In genomic region chr19:19202707-19203011, GRCh38 we compare ENCODE assay signal across 8 cellular contexts. TPM values are rescaled to one million over a fixed set of nuclear protein-coding genes. Genes with fewer than 3 reads are reported as not detected.
DNase-seq lines count a peak whose midpoint lies in the region; ATAC-seq, FAIRE-seq and TF ChIP-seq lines count a peak whose summit lies in the region.

No MANE protein-coding gene starts in this region.

- H3K9me3 ChIP-seq in CD4-positive, alpha-beta T cell (ENCODE audit: control insufficient read depth, low read length) = no peaks in the 10 kb centered on the region
- no peaks in the 10 kb centered on the region for H3K9me3 ChIP-seq in mononuclear cell (ENCODE audit: low read depth, low read length)

- no peak for ATAC-seq in CD4-positive, alpha-beta T cell (ENCODE audit: poor library complexity)
- ATAC-seq in HG03108 (IDR thresholded peaks at IDR 0.05; ENCODE audit: unreplicated experiment) (peak; percentile 7), GM21825 (IDR thresholded peaks at IDR 0.05; ENCODE audit: unreplicated experiment) (no peak), HG03095 (IDR thresholded peaks at IDR 0.05; ENCODE audit: unreplicated experiment) (no peak)

- H3K27ac ChIP-seq in CD4-positive, alpha-beta T cell (ENCODE audit: low read depth, low read length) = peak overlapping the region; percentile 77

- H3K27me3 ChIP-seq in CD4-positive, alpha-beta T cell (ENCODE audit: control insufficient read depth, insufficient read depth, low read length) = no peaks in the 10 kb centered on the region
- no peaks in the 10 kb centered on the region for H3K27me3 ChIP-seq in mononuclear cell (ENCODE audit: insufficient read depth, low read length)

- H3K36me3 Mint-ChIP-seq in CD4-positive, alpha-beta T cell (ENCODE audit: low read depth) = peaks cover 25% of the 10 kb centered on the region
- peaks cover 22% of the 10 kb centered on the region for H3K36me3 Mint-ChIP-seq in brain

- no peaks in the 10 kb centered on the region for H3K9me3 Mint-ChIP-seq in CD4-positive, alpha-beta T cell
- H3K9me3 Mint-ChIP-seq in brain = peaks cover 0 to 9% (median 0%) of the 10 kb centered on the region in 5 experiments

- no peak for DNase-seq in CD4-positive, alpha-beta T cell
- no peak for DNase-seq in RCC 7860 (ENCODE audit: low spot score)
- DNase-seq in putamen (ENCODE audit: low spot score) = no peak

- peak overlapping the region; percentile 94 for H3K4me3 Mint-ChIP-seq in CD4-positive, alpha-beta T cell
- H3K4me3 Mint-ChIP-seq in brain = peak overlapping the region; percentile 91 to 93 (median 93)

- no peak for TF ChIP-seq CTCF in CD4-positive, alpha-beta T cell (IDR thresholded peaks at IDR 0.05)
- TF ChIP-seq CTCF in brain (conservative IDR thresholded peaks at IDR 0.05) = no peak

- H3K27me3 Mint-ChIP-seq in CD4-positive, alpha-beta T cell = peaks cover 11% of the 10 kb centered on the region
- H3K27me3 Mint-ChIP-seq in brain = peaks cover 5% of the 10 kb centered on the region

- peak overlapping the region; percentile 94 for H3K27ac Mint-ChIP-seq in CD4-positive, alpha-beta T cell
- H3K27ac Mint-ChIP-seq in brain = peak overlapping the region in 4 of 5 experiments; percentile 84 to 96 (median 90)

- FAIRE-seq in RCC 7860 (lab: Jason Lieb, UNC) = no peak

- H3K4me3 ChIP-seq in mononuclear cell (ENCODE audit: low read length) = peak overlapping the region; percentile 64

- H3K4me1 ChIP-seq in mononuclear cell (ENCODE audit: insufficient read depth, low read length) = peaks cover 24% of the 10 kb centered on the region

- intact Hi-C loops in CD4-positive, alpha-beta T cell (cut with DNase I, micrococcal nuclease) = loop anchor here (1.0 kb wide), 2 partner anchors 9 to 10 kb away; partner anchors contain the start of genes BORCS8 (in 1 of the 2) and RFXANK (in 1 of the 2)

- H3K4me1 Mint-ChIP-seq in CD4-positive, alpha-beta T cell (ENCODE audit: low read depth) = peaks cover 26% of the 10 kb centered on the region
- peaks cover 41% of the 10 kb centered on the region for H3K4me1 Mint-ChIP-seq in brain

- POLR2A ChIA-PET in CD4-positive, alpha-beta T cell (lab: Charles Lee) = interaction anchor here (1.0 to 4.5 kb wide), 5 partner anchors 8 to 288 kb away, joined by 3 to 80 read pairs (median 4); partner anchors contain the start of genes BORCS8, COPE, DDX49 and RFXANK

- CTCF ChIA-PET in CD4-positive, alpha-beta T cell (lab: Charles Lee) = interaction anchor here (0.9 to 1.4 kb wide), 3 partner anchors 11 to 287 kb away, joined by 3 to 4 read pairs (median 4); partner anchors contain the start of gene BORCS8

RNA-seq across cellular contexts. Expression of gene NR2C2AP, which starts 0.6 kb away (rescaled TPM):
- 10 to 100 TPM; 10.5 to 11.5 TPM for total RNA-seq in CD4-positive, alpha-beta T cell
- polyA plus RNA-seq in brain (ENCODE audit: insufficient read depth, low read depth, low replicate concordance) = 25.0 TPM
- 8.0 TPM for total RNA-seq in mononuclear cell

RNA-seq across cellular contexts. Expression of gene NCAN, which starts 9.1 kb away (rescaled TPM):
- total RNA-seq in CD4-positive, alpha-beta T cell = not detected
- polyA plus RNA-seq in brain (ENCODE audit: insufficient read depth, low read depth, low replicate concordance) = 37.8 TPM
- not detected for total RNA-seq in mononuclear cell

RNA-seq across cellular contexts. Expression of gene RFXANK, which starts 10.6 kb away (rescaled TPM):
- total RNA-seq in CD4-positive, alpha-beta T cell = 10 to 100 TPM; 36.3 to 37.2 TPM
- polyA plus RNA-seq in brain (ENCODE audit: insufficient read depth, low read depth, low replicate concordance) = 97.8 TPM
- 30.4 TPM for total RNA-seq in mononuclear cell

RNA-seq across cellular contexts. Expression of gene BORCS8, which starts 10.7 kb away (rescaled TPM):
- total RNA-seq in CD4-positive, alpha-beta T cell = 10 to 100 TPM; 12.0 to 15.0 TPM
- polyA plus RNA-seq in brain (ENCODE audit: insufficient read depth, low read depth, low replicate concordance) = 31.0 TPM
- total RNA-seq in mononuclear cell = 4.6 TPM

RNA-seq across cellular contexts. Expression of gene MEF2B, which starts 32.6 kb away (rescaled TPM):
- total RNA-seq in CD4-positive, alpha-beta T cell = 1 to 10 TPM; 1.9 to 3.0 TPM
- 22.1 TPM for polyA plus RNA-seq in brain (ENCODE audit: insufficient read depth, low read depth, low replicate concordance)
- 0.10 TPM for total RNA-seq in mononuclear cell
